Comparison of ENCODE assay signal across 1 cellular context in genomic region chr18:62436636-62437519, GRCh38.
TF ChIP-seq lines count a peak whose summit lies in the region.

No MANE protein-coding gene starts in this region.

TF ChIP-seq in H1, 55 proteins besides CTCF, POLR2A, EP300 and RAD21 (continued from another document):
- TF ChIP-seq CHD7 (IDR thresholded peaks at IDR 0.05; ENCODE audit: insufficient replicate concordance, low read length) (no peak), RFX5 (IDR thresholded peaks at IDR 0.05; ENCODE audit: borderline replicate concordance, low read depth, low read length) (no peak), RNF2 (IDR thresholded peaks at IDR 0.05; ENCODE audit: borderline replicate concordance, low read depth, low read length, missing control alignments, poor library complexity, severe bottlenecking) (no peak), HDAC2 (IDR thresholded peaks at IDR 0.05; ENCODE audit: borderline replicate concordance in 1 of 2, low read depth in 2 of 2, low read length in 2 of 2) (no peak), EZH2 (IDR thresholded peaks at IDR 0.05; ENCODE audit: low read depth, low read length, severe bottlenecking) (no peak), NANOG (IDR thresholded peaks at IDR 0.05; ENCODE audit: insufficient read depth, low read depth, low read length, poor library complexity, severe bottlenecking) (no peak), CHD1 (IDR thresholded peaks at IDR 0.05; ENCODE audit: low read depth, low read length) (no peak), ZNF274 (IDR thresholded peaks at IDR 0.05; ENCODE audit: borderline replicate concordance, extremely low read depth, low read length) (no peak), SP2 (IDR thresholded peaks at IDR 0.05; ENCODE audit: low read length) (no peak), TEAD4 (IDR thresholded peaks at IDR 0.05; ENCODE audit: low read depth, low read length) (no peak), JUN (IDR thresholded peaks at IDR 0.05; ENCODE audit: low read depth, low read length) (no peak), FOSL1 (IDR thresholded peaks at IDR 0.05; ENCODE audit: insufficient read depth, low read depth, low read length) (no peak), SIN3A (conservative IDR thresholded peaks at IDR 0.05 in 1 of 2, IDR thresholded peaks at IDR 0.05 in 1 of 2; ENCODE audit: low read depth in 1 of 2, low read length in 2 of 2) (no peak), SIX5 (IDR thresholded peaks at IDR 0.05; ENCODE audit: low read depth, low read length) (no peak), RXRA (IDR thresholded peaks at IDR 0.05; ENCODE audit: insufficient read depth, low read depth, low read length) (no peak), MAFK (IDR thresholded peaks at IDR 0.05; ENCODE audit: low read depth, low read length) (no peak), CEBPB (IDR thresholded peaks at IDR 0.05; ENCODE audit: low read depth, low read length) (no peak)
